2 cellular contexts compared by ENCODE assay signal in genomic region chr18:77118256-77119090, GRCh38.
TF ChIP-seq lines count a peak whose summit lies in the region.

No MANE protein-coding gene starts in this region.

TF ChIP-seq in HEK293, 187 proteins besides CTCF, POLR2A, EP300 and RAD21:
- TF ChIP-seq YY2 (tag by site-specific recombination; IDR thresholded peaks at IDR 0.05) (0 out of 2 replicates have a peak, but pooled peaks have one; percentile 28), ZBTB17 (tag by site-specific recombination; IDR thresholded peaks at IDR 0.05) (no peak), ZNF266 (tag by site-specific recombination; IDR thresholded peaks at IDR 0.05; ENCODE audit: low read depth) (0 out of 2 replicates have a peak, but pooled peaks have one; percentile 33), ZNF280D (tag by site-specific recombination; IDR thresholded peaks at IDR 0.05) (no peak)
- TF ChIP-seq, protein P1, sequence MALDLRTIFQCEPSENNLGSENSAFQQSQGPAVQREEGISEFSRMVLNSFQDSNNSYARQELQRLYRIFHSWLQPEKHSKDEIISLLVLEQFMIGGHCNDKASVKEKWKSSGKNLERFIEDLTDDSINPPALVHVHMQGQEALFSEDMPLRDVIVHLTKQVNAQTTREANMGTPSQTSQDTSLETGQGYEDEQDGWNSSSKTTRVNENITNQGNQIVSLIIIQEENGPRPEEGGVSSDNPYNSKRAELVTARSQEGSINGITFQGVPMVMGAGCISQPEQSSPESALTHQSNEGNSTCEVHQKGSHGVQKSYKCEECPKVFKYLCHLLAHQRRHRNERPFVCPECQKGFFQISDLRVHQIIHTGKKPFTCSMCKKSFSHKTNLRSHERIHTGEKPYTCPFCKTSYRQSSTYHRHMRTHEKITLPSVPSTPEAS (tag by site-specific recombination; IDR thresholded peaks at IDR 0.05) = peak; percentile 61
TF ChIP-seq in HEK293: peak in this region for 3.

TF ChIP-seq in GM12878, 131 proteins besides CTCF, POLR2A, EP300 and RAD21:
- TF ChIP-seq BMI1 (IDR thresholded peaks at IDR 0.05; ENCODE audit: borderline replicate concordance) (no peak), ZNF217 (IDR thresholded peaks at IDR 0.05) (no peak), ETV6 (conservative IDR thresholded peaks at IDR 0.05 in 1 of 2, IDR thresholded peaks at IDR 0.05 in 1 of 2; ENCODE audit: borderline replicate concordance in 1 of 2, low read depth in 1 of 2) (no peak), IKZF1 (conservative IDR thresholded peaks at IDR 0.05) (0 out of 2 replicates have a peak, but pooled peaks have one; percentile 23), HDGF (IDR thresholded peaks at IDR 0.05) (peak; percentile 91; the same call in 1 of the 2 replicates), PAX5 (IDR thresholded peaks at IDR 0.05; ENCODE audit: borderline replicate concordance, low read depth, low read length) (no peak)
- TF ChIP-seq, protein P2, sequence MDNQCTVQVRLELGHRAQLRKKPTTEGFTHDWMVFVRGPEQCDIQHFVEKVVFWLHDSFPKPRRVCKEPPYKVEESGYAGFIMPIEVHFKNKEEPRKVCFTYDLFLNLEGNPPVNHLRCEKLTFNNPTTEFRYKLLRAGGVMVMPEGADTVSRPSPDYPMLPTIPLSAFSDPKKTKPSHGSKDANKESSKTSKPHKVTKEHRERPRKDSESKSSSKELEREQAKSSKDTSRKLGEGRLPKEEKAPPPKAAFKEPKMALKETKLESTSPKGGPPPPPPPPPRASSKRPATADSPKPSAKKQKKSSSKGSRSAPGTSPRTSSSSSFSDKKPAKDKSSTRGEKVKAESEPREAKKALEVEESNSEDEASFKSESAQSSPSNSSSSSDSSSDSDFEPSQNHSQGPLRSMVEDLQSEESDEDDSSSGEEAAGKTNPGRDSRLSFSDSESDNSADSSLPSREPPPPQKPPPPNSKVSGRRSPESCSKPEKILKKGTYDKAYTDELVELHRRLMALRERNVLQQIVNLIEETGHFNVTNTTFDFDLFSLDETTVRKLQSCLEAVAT (IDR thresholded peaks at IDR 0.05) = no peak
- TF ChIP-seq, protein P3, sequence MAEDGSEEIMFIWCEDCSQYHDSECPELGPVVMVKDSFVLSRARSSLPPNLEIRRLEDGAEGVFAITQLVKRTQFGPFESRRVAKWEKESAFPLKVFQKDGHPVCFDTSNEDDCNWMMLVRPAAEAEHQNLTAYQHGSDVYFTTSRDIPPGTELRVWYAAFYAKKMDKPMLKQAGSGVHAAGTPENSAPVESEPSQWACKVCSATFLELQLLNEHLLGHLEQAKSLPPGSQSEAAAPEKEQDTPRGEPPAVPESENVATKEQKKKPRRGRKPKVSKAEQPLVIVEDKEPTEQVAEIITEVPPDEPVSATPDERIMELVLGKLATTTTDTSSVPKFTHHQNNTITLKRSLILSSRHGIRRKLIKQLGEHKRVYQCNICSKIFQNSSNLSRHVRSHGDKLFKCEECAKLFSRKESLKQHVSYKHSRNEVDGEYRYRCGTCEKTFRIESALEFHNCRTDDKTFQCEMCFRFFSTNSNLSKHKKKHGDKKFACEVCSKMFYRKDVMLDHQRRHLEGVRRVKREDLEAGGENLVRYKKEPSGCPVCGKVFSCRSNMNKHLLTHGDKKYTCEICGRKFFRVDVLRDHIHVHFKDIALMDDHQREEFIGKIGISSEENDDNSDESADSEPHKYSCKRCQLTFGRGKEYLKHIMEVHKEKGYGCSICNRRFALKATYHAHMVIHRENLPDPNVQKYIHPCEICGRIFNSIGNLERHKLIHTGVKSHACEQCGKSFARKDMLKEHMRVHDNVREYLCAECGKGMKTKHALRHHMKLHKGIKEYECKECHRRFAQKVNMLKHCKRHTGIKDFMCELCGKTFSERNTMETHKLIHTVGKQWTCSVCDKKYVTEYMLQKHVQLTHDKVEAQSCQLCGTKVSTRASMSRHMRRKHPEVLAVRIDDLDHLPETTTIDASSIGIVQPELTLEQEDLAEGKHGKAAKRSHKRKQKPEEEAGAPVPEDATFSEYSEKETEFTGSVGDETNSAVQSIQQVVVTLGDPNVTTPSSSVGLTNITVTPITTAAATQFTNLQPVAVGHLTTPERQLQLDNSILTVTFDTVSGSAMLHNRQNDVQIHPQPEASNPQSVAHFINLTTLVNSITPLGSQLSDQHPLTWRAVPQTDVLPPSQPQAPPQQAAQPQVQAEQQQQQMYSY (CRISPR knock-in tag; IDR thresholded peaks at IDR 0.05) = no peak
